In the genomic region with DNA sequence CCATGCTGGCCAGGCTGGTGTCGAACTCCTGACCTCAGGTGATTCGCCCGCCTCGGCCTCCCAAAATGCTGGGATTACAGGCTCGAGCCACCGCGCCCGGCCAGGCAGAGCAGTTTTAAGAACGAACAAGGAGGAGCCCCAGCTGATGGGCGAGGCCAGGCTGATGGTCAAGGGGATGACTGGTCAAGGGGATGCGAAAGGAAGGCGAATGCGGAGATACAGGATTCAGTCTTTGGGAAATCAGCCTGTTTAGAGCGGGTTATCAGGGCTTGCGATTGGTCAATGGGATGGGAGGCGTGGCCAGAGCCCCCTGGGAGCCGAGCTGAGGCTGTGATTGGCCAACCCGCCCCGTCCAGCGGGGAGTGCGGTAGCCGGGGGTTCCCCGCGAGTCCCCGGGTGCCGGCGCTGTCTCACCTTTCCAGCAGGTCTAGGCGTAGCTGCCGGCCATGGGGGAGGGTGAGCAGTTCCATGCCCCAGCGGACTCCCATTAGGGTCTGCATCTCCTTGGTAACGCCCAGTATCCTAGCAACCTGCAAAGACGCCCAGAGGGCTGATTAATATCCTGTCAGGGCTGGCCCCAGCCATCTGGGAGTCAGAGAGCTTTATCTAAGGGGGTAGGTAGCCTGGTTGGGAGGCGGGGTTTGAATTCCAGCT, we compare ENCODE assay signal across 1 cellular context.
TF ChIP-seq lines count a peak whose summit lies in the region.

No MANE protein-coding gene starts in this region.

TF ChIP-seq in H1, 55 proteins besides CTCF, POLR2A, EP300 and RAD21:
- TF ChIP-seq SP4 (IDR thresholded peaks at IDR 0.05; ENCODE audit: low read length) (no peak), CHD2 (IDR thresholded peaks at IDR 0.05; ENCODE audit: low read length) (no peak), SIN3A (conservative IDR thresholded peaks at IDR 0.05 in 1 of 2, IDR thresholded peaks at IDR 0.05 in 1 of 2; ENCODE audit: low read depth in 1 of 2, low read length in 2 of 2) (peak; percentile 95 to 97; a peak in 3 of 4 replicates), EGR1 (IDR thresholded peaks at IDR 0.05; ENCODE audit: borderline replicate concordance, low read depth, low read length) (no peak), POLR2AphosphoS5 (IDR thresholded peaks at IDR 0.05; ENCODE audit: low read depth, low read length) (peak; percentile 42; the same call in 1 of the 2 replicates), EZH2 (IDR thresholded peaks at IDR 0.05; ENCODE audit: low read depth, low read length, severe bottlenecking) (no peak), TAF7 (optimal IDR thresholded peaks at IDR 0.05; ENCODE audit: borderline replicate concordance, low read depth, low read length) (no peak), BACH1 (IDR thresholded peaks at IDR 0.05; ENCODE audit: low read length) (no peak), YY1 (IDR thresholded peaks at IDR 0.05; ENCODE audit: low read depth, low read length) (no peak), RFX5 (IDR thresholded peaks at IDR 0.05; ENCODE audit: borderline replicate concordance, low read depth, low read length) (no peak), RXRA (IDR thresholded peaks at IDR 0.05; ENCODE audit: insufficient read depth, low read depth, low read length) (no peak), CBX8 (IDR thresholded peaks at IDR 0.05; ENCODE audit: borderline replicate concordance, low read depth, low read length) (no peak), ASH2L (IDR thresholded peaks at IDR 0.05; ENCODE audit: low read length) (peak; percentile 33), GABPA (IDR thresholded peaks at IDR 0.05; ENCODE audit: borderline replicate concordance, insufficient read depth, low read length) (no peak), BCL11A (IDR thresholded peaks at IDR 0.05; ENCODE audit: low read depth in 2 of 2, low read length in 2 of 2) (no peak), JUND (IDR thresholded peaks at IDR 0.05; ENCODE audit: low read length) (no peak), SIX5 (IDR thresholded peaks at IDR 0.05; ENCODE audit: low read depth, low read length) (no peak), KDM1A (IDR thresholded peaks at IDR 0.05; ENCODE audit: borderline replicate concordance, low read length) (no peak), RBBP5 (IDR thresholded peaks at IDR 0.05; ENCODE audit: borderline replicate concordance, low read depth, low read length) (no peak), JUN (IDR thresholded peaks at IDR 0.05; ENCODE audit: low read depth, low read length) (no peak), SP1 (IDR thresholded peaks at IDR 0.05; ENCODE audit: low read depth, low read length) (peak; percentile 65; the same call in 1 of the 2 replicates), SAP30 (IDR thresholded peaks at IDR 0.05; ENCODE audit: insufficient read depth, insufficient replicate concordance, low read length) (no peak), SIRT6 (IDR thresholded peaks at IDR 0.05; ENCODE audit: low read length) (no peak), HDAC2 (IDR thresholded peaks at IDR 0.05; ENCODE audit: borderline replicate concordance in 1 of 2, low read depth in 2 of 2, low read length in 2 of 2) (peak in 1 of 2 experiments; percentile 45; a peak in 1 of 4 replicates), MAFK (IDR thresholded peaks at IDR 0.05; ENCODE audit: low read depth, low read length) (no peak), TAF1 (IDR thresholded peaks at IDR 0.05; ENCODE audit: low read depth, low read length) (peak; percentile 54; the same call in 1 of the 2 replicates), CHD1 (IDR thresholded peaks at IDR 0.05; ENCODE audit: low read depth, low read length) (no peak), RNF2 (IDR thresholded peaks at IDR 0.05; ENCODE audit: borderline replicate concordance, low read depth, low read length, missing control alignments, poor library complexity, severe bottlenecking) (no peak), KDM4A (IDR thresholded peaks at IDR 0.05; ENCODE audit: low read depth, low read length, severe bottlenecking) (no peak), ZNF274 (IDR thresholded peaks at IDR 0.05; ENCODE audit: borderline replicate concordance, extremely low read depth, low read length) (no peak), POU5F1 (IDR thresholded peaks at IDR 0.05; ENCODE audit: low read depth, low read length) (no peak), BRCA1 (IDR thresholded peaks at IDR 0.05; ENCODE audit: low read depth, low read length) (no peak), CREB1 (IDR thresholded peaks at IDR 0.05) (no peak), SUZ12 (IDR thresholded peaks at IDR 0.05; ENCODE audit: low read length) (no peak), TCF12 (IDR thresholded peaks at IDR 0.05; ENCODE audit: low read depth, low read length) (no peak), KDM5A (IDR thresholded peaks at IDR 0.05; ENCODE audit: low read length) (no peak), HDAC6 (IDR thresholded peaks at IDR 0.05; ENCODE audit: low read depth, low read length) (no peak), CTBP2 (IDR thresholded peaks at IDR 0.05; ENCODE audit: borderline replicate concordance, insufficient read depth, insufficient read length, low read length) (no peak), TBP (IDR thresholded peaks at IDR 0.05; ENCODE audit: low read depth, low read length) (peak; percentile 57; the same call in 1 of the 2 replicates), NRF1 (IDR thresholded peaks at IDR 0.05; ENCODE audit: low read depth, low read length) (no peak), CBX5 (IDR thresholded peaks at IDR 0.05; ENCODE audit: low read depth, low read length) (no peak), CEBPB (IDR thresholded peaks at IDR 0.05; ENCODE audit: low read depth, low read length) (peak; percentile 71), SRF (IDR thresholded peaks at IDR 0.05; ENCODE audit: low read depth, low read length) (no peak), NANOG (IDR thresholded peaks at IDR 0.05; ENCODE audit: insufficient read depth, low read depth, low read length, poor library complexity, severe bottlenecking) (no peak), GTF2F1 (IDR thresholded peaks at IDR 0.05; ENCODE audit: borderline replicate concordance, low read depth, low read length) (no peak), PHF8 (conservative IDR thresholded peaks at IDR 0.05; ENCODE audit: low read depth, low read length) (no peak), SP2 (IDR thresholded peaks at IDR 0.05; ENCODE audit: low read length) (no peak), TEAD4 (IDR thresholded peaks at IDR 0.05; ENCODE audit: low read depth, low read length) (no peak; the same call in 1 of the 2 replicates), FOSL1 (IDR thresholded peaks at IDR 0.05; ENCODE audit: insufficient read depth, low read depth, low read length) (no peak)
- TF ChIP-seq, protein P1, sequence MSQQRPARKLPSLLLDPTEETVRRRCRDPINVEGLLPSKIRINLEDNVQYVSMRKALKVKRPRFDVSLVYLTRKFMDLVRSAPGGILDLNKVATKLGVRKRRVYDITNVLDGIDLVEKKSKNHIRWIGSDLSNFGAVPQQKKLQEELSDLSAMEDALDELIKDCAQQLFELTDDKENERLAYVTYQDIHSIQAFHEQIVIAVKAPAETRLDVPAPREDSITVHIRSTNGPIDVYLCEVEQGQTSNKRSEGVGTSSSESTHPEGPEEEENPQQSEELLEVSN (IDR thresholded peaks at IDR 0.05) = no peak
- TF ChIP-seq, protein P2, sequence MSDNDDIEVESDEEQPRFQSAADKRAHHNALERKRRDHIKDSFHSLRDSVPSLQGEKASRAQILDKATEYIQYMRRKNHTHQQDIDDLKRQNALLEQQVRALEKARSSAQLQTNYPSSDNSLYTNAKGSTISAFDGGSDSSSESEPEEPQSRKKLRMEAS (IDR thresholded peaks at IDR 0.05) = no peak; the same call in 1 of the 2 replicates
- TF ChIP-seq, protein P3, sequence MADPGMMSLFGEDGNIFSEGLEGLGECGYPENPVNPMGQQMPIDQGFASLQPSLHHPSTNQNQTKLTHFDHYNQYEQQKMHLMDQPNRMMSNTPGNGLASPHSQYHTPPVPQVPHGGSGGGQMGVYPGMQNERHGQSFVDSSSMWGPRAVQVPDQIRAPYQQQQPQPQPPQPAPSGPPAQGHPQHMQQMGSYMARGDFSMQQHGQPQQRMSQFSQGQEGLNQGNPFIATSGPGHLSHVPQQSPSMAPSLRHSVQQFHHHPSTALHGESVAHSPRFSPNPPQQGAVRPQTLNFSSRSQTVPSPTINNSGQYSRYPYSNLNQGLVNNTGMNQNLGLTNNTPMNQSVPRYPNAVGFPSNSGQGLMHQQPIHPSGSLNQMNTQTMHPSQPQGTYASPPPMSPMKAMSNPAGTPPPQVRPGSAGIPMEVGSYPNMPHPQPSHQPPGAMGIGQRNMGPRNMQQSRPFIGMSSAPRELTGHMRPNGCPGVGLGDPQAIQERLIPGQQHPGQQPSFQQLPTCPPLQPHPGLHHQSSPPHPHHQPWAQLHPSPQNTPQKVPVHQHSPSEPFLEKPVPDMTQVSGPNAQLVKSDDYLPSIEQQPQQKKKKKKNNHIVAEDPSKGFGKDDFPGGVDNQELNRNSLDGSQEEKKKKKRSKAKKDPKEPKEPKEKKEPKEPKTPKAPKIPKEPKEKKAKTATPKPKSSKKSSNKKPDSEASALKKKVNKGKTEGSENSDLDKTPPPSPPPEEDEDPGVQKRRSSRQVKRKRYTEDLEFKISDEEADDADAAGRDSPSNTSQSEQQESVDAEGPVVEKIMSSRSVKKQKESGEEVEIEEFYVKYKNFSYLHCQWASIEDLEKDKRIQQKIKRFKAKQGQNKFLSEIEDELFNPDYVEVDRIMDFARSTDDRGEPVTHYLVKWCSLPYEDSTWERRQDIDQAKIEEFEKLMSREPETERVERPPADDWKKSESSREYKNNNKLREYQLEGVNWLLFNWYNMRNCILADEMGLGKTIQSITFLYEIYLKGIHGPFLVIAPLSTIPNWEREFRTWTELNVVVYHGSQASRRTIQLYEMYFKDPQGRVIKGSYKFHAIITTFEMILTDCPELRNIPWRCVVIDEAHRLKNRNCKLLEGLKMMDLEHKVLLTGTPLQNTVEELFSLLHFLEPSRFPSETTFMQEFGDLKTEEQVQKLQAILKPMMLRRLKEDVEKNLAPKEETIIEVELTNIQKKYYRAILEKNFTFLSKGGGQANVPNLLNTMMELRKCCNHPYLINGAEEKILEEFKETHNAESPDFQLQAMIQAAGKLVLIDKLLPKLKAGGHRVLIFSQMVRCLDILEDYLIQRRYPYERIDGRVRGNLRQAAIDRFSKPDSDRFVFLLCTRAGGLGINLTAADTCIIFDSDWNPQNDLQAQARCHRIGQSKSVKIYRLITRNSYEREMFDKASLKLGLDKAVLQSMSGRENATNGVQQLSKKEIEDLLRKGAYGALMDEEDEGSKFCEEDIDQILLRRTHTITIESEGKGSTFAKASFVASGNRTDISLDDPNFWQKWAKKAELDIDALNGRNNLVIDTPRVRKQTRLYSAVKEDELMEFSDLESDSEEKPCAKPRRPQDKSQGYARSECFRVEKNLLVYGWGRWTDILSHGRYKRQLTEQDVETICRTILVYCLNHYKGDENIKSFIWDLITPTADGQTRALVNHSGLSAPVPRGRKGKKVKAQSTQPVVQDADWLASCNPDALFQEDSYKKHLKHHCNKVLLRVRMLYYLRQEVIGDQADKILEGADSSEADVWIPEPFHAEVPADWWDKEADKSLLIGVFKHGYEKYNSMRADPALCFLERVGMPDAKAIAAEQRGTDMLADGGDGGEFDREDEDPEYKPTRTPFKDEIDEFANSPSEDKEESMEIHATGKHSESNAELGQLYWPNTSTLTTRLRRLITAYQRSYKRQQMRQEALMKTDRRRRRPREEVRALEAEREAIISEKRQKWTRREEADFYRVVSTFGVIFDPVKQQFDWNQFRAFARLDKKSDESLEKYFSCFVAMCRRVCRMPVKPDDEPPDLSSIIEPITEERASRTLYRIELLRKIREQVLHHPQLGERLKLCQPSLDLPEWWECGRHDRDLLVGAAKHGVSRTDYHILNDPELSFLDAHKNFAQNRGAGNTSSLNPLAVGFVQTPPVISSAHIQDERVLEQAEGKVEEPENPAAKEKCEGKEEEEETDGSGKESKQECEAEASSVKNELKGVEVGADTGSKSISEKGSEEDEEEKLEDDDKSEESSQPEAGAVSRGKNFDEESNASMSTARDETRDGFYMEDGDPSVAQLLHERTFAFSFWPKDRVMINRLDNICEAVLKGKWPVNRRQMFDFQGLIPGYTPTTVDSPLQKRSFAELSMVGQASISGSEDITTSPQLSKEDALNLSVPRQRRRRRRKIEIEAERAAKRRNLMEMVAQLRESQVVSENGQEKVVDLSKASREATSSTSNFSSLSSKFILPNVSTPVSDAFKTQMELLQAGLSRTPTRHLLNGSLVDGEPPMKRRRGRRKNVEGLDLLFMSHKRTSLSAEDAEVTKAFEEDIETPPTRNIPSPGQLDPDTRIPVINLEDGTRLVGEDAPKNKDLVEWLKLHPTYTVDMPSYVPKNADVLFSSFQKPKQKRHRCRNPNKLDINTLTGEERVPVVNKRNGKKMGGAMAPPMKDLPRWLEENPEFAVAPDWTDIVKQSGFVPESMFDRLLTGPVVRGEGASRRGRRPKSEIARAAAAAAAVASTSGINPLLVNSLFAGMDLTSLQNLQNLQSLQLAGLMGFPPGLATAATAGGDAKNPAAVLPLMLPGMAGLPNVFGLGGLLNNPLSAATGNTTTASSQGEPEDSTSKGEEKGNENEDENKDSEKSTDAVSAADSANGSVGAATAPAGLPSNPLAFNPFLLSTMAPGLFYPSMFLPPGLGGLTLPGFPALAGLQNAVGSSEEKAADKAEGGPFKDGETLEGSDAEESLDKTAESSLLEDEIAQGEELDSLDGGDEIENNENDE (IDR thresholded peaks at IDR 0.05; ENCODE audit: insufficient replicate concordance, low read length) = no peak
- TF ChIP-seq, protein P4, sequence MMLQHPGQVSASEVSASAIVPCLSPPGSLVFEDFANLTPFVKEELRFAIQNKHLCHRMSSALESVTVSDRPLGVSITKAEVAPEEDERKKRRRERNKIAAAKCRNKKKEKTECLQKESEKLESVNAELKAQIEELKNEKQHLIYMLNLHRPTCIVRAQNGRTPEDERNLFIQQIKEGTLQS (IDR thresholded peaks at IDR 0.05; ENCODE audit: insufficient read depth, low read depth, low read length) = no peak
- TF ChIP-seq, protein P5, sequence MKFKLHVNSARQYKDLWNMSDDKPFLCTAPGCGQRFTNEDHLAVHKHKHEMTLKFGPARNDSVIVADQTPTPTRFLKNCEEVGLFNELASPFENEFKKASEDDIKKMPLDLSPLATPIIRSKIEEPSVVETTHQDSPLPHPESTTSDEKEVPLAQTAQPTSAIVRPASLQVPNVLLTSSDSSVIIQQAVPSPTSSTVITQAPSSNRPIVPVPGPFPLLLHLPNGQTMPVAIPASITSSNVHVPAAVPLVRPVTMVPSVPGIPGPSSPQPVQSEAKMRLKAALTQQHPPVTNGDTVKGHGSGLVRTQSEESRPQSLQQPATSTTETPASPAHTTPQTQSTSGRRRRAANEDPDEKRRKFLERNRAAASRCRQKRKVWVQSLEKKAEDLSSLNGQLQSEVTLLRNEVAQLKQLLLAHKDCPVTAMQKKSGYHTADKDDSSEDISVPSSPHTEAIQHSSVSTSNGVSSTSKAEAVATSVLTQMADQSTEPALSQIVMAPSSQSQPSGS (IDR thresholded peaks at IDR 0.05; ENCODE audit: low read length) = no peak
- TF ChIP-seq, protein P6, sequence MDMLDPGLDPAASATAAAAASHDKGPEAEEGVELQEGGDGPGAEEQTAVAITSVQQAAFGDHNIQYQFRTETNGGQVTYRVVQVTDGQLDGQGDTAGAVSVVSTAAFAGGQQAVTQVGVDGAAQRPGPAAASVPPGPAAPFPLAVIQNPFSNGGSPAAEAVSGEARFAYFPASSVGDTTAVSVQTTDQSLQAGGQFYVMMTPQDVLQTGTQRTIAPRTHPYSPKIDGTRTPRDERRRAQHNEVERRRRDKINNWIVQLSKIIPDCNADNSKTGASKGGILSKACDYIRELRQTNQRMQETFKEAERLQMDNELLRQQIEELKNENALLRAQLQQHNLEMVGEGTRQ (IDR thresholded peaks at IDR 0.05; ENCODE audit: low read length) = no peak
